23 cellular contexts compared by ENCODE assay signal in the genomic region with DNA sequence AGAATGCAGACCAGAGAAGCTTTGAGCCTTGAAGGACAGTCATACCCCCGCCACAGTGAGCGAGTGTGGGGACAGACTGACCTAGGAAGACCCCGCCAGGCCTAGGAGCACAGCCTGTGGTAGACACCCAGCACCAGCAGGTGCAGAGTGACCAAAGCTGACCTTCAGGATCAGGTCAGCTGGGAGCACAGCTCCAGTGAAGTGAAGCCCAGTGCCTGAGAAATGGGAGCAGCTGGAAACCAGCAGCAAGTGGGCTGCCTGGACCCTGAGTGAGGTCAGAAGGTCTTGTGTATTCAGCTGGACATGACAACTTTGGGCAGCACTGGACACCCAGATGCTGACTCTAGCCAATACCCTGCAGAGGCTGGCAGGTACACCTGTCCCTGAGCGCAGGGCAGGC.
"Had no signal": no experiment of that assay in that cellular context is flagged by ENCODE, and none has a peak within 500 bp of the region (broad histone marks: within the 10 kb centered on the region; RNA-seq: fewer than 3 reads in every experiment).

No MANE protein-coding gene starts in this region.

- FAIRE-seq: RCC 7860 had no signal

- H3K4me3 ChIP-seq: MG63, SJSA1, SK-N-MC had no signal

- H3K4me1 ChIP-seq: SJSA1 had no signal

- H3K27ac ChIP-seq: HL-60, SJSA1, SK-N-MC had no signal

- H3K9me3 ChIP-seq: MG63, SJSA1 had no signal

- DNase-seq: IMR-90, Karpas-422, KG1, MG63, NCI-H1092, NCI-H1105 treated with DMSO at 0.1 percent for 48 hours, NCI-H1417 treated with DMSO at 0.1 percent for 48 hours, NCI-H146, NCI-H1694 treated with DMSO at 0.1 percent for 48 hours, NCI-H1930, NCI-H2081, NCI-H2107, NCI-H2227 treated with DMSO at 0.1 percent for 48 hours, NCI-H524, NCI-H526 treated with DMSO at 0.1 percent for 48 hours, NCI-H748 treated with DMSO at 0.1 percent for 48 hours, Right ventricle myocardium superior, RPMI8226, SIG-M5 had no signal

- H3K36me3 ChIP-seq: MG63, SJSA1 had no signal

- H3K27me3 ChIP-seq: MG63 had no signal
